In genomic region chr15:26013946-26014345, GRCh38 we compare ENCODE assay signal across 14 cellular contexts.
DNase-seq lines count a peak whose midpoint lies in the region; ATAC-seq and TF ChIP-seq lines count a peak whose summit lies in the region.
"Had no signal": no experiment of that assay in that cellular context is flagged by ENCODE, and none has a peak within 500 bp of the region (broad histone marks: within the 10 kb centered on the region; RNA-seq: fewer than 3 reads in every experiment).

No MANE protein-coding gene starts in this region.

- H3K27ac Mint-ChIP-seq in GM23338, result no peak overlapping the region

- H3K9me3 ChIP-seq in OCI-LY7 (ENCODE audit: low read length) (no peaks in the 10 kb centered on the region), PC-9 (ENCODE audit: insufficient read depth, low read depth) (no peaks in the 10 kb centered on the region)
- H3K9me3 ChIP-seq: SJSA1 had no signal

- H3K4me3 ChIP-seq in GM23338 (no peak overlapping the region), OCI-LY7 (ENCODE audit: low read depth, low read length, poor library complexity, severe bottlenecking) (no peak overlapping the region), PC-9 (no peak overlapping the region)
- H3K4me3 ChIP-seq: SJSA1 had no signal

- H3K4me1 Mint-ChIP-seq in GM23338, result no peaks in the 10 kb centered on the region

- no peaks in the 10 kb centered on the region for H3K36me3 Mint-ChIP-seq in GM23338 (ENCODE audit: low read depth)

- no peaks in the 10 kb centered on the region for H3K27me3 Mint-ChIP-seq in GM23338 (ENCODE audit: insufficient read depth, low read depth, poor library complexity)

- H3K9me3 Mint-ChIP-seq in GM23338, result no peaks in the 10 kb centered on the region

- H3K9me2 ChIP-seq in GM23338 (ENCODE audit: insufficient read depth) (no peaks in the 10 kb centered on the region), OCI-LY7 (ENCODE audit: insufficient read depth, low read length) (no peaks in the 10 kb centered on the region), PC-9 (ENCODE audit: insufficient read depth) (no peaks in the 10 kb centered on the region)

- H3K4me2 ChIP-seq in GM23338 (no peak overlapping the region), OCI-LY7 (ENCODE audit: low read length) (no peak overlapping the region), PC-9 (no peak overlapping the region)

- CTCF ChIA-PET in OCI-LY7 (lab: Charles Lee; ENCODE audit: unreplicated experiment), result no interaction called here
- CTCF ChIA-PET in PC-9 (lab: Charles Lee), result no interaction called here

- H3K36me3 ChIP-seq in GM23338 (ENCODE audit: insufficient read depth) (no peaks in the 10 kb centered on the region), OCI-LY7 (ENCODE audit: insufficient read depth, low read length) (no peaks in the 10 kb centered on the region), PC-9 (ENCODE audit: low read depth) (no peaks in the 10 kb centered on the region)
- H3K36me3 ChIP-seq: SJSA1 had no signal

- POLR2A ChIA-PET in OCI-LY7 (lab: Charles Lee) (no interaction called here), PC-9 (lab: Charles Lee; ENCODE audit: unreplicated experiment) (no interaction called here)

- intact Hi-C loops in OCI-LY7 (cut with micrococcal nuclease; ENCODE audit: unreplicated experiment) (loop anchor here (5.0 kb wide), 1 partner anchor 273 kb away; no protein-coding TSS in a partner anchor), PC-9 (cut with micrococcal nuclease; ENCODE audit: unreplicated experiment) (no loop called here)

- H3K4me3 Mint-ChIP-seq in GM23338, result no peak overlapping the region

- no peaks in the 10 kb centered on the region for H3K27me3 ChIP-seq in GM23338 (ENCODE audit: insufficient read depth)
- peaks cover 9% of the 10 kb centered on the region; the same call in 1 of the 2 replicates for H3K27me3 ChIP-seq in PC-9 (ENCODE audit: insufficient read depth, low read depth)

- peak; percentile 43 for DNase-seq in Daoy (ENCODE audit: low read depth)
- DNase-seq in GM23338 (ENCODE audit: low spot score), result peak; percentile 8
- peak; percentile 62 for DNase-seq in astrocyte of the hippocampus (ENCODE audit: low read depth, low spot score)
- DNase-seq in OCI-LY7 (ENCODE audit: low spot score), result no peak
- DNase-seq in PC-9, result no peak
- no peak for DNase-seq in NCI-H146 treated with DMSO at 0.1 percent for 48 hours (lab: John Stamatoyannopoulos, UW; ENCODE audit: unreplicated experiment)
- DNase-seq: C1 segment of cervical spinal cord, HCEC 1CT, NCI-H1417 treated with DMSO at 0.1 percent for 48 hours, NCI-H2081, NCI-H748 treated with DMSO at 0.1 percent for 48 hours had no signal

- H3F3A ChIP-seq in GM23338 (replicated peaks; ENCODE audit: low read depth) (no peaks in the 10 kb centered on the region), PC-9 (ENCODE audit: insufficient read depth, low read depth) (no peaks in the 10 kb centered on the region)

- peak overlapping the region; percentile 76 for H2AFZ ChIP-seq in GM23338
- H2AFZ ChIP-seq in OCI-LY7 (ENCODE audit: low read length), result no peak overlapping the region
- no peak overlapping the region for H2AFZ ChIP-seq in PC-9

- no TSS peak for BruUV-seq in OCI-LY7 (replicated peaks; lab: Mats Ljungman, UMichigan)
- no TSS peak for BruUV-seq in PC-9 (replicated peaks; lab: Mats Ljungman, UMichigan)

- H3K79me2 ChIP-seq in GM23338 (replicated peaks; ENCODE audit: insufficient read depth), result no peaks in the 10 kb centered on the region
- H3K79me2 ChIP-seq in OCI-LY7 (ENCODE audit: insufficient read depth, low read depth, low read length), result no peaks in the 10 kb centered on the region
- H3K79me2 ChIP-seq in PC-9 (ENCODE audit: low read depth), result no peaks in the 10 kb centered on the region

- no peaks in the 10 kb centered on the region for H4K20me1 ChIP-seq in GM23338 (replicated peaks; ENCODE audit: insufficient read depth)
- no peaks in the 10 kb centered on the region for H4K20me1 ChIP-seq in OCI-LY7 (ENCODE audit: insufficient read depth, low read length)
- no peaks in the 10 kb centered on the region for H4K20me1 ChIP-seq in PC-9 (ENCODE audit: insufficient read depth)

- H3K4me1 ChIP-seq in GM23338 (ENCODE audit: insufficient read depth) (no peaks in the 10 kb centered on the region), OCI-LY7 (ENCODE audit: insufficient read depth, low read length, poor library complexity, severe bottlenecking) (no peaks in the 10 kb centered on the region), PC-9 (replicated peaks; ENCODE audit: insufficient read depth) (no peaks in the 10 kb centered on the region)
- H3K4me1 ChIP-seq: SJSA1 had no signal

- no peak overlapping the region for H3K27ac ChIP-seq in GM23338 (ENCODE audit: low read depth)
- H3K27ac ChIP-seq in OCI-LY7 (ENCODE audit: low read depth, low read length, poor library complexity, severe bottlenecking), result no peak overlapping the region
- H3K27ac ChIP-seq in PC-9, result no peak overlapping the region
- H3K27ac ChIP-seq: HL-60, SJSA1 had no signal

- TF ChIP-seq CTCF in GM23338 (conservative IDR thresholded peaks at IDR 0.05; ENCODE audit: low read depth in 2 of 2) (no peak), OCI-LY7 (conservative IDR thresholded peaks at IDR 0.05; ENCODE audit: low read length) (no peak), PC-9 (conservative IDR thresholded peaks at IDR 0.05) (no peak)

- ATAC-seq in GM23338 (peak; percentile 40; the same call in 2 of the 3 replicates), HG03280 (IDR thresholded peaks at IDR 0.05; ENCODE audit: unreplicated experiment) (no peak)

TF ChIP-seq in GM23338, 12 proteins besides CTCF, POLR2A, EP300 and RAD21 (continues in another document):
- TF ChIP-seq ZNF114 (CRISPR knock-in tag; IDR thresholded peaks at IDR 0.05), result no peak
- no peak for TF ChIP-seq CREB1 (CRISPR knock-in tag; IDR thresholded peaks at IDR 0.05; ENCODE audit: low read depth)
- TF ChIP-seq, protein P1, sequence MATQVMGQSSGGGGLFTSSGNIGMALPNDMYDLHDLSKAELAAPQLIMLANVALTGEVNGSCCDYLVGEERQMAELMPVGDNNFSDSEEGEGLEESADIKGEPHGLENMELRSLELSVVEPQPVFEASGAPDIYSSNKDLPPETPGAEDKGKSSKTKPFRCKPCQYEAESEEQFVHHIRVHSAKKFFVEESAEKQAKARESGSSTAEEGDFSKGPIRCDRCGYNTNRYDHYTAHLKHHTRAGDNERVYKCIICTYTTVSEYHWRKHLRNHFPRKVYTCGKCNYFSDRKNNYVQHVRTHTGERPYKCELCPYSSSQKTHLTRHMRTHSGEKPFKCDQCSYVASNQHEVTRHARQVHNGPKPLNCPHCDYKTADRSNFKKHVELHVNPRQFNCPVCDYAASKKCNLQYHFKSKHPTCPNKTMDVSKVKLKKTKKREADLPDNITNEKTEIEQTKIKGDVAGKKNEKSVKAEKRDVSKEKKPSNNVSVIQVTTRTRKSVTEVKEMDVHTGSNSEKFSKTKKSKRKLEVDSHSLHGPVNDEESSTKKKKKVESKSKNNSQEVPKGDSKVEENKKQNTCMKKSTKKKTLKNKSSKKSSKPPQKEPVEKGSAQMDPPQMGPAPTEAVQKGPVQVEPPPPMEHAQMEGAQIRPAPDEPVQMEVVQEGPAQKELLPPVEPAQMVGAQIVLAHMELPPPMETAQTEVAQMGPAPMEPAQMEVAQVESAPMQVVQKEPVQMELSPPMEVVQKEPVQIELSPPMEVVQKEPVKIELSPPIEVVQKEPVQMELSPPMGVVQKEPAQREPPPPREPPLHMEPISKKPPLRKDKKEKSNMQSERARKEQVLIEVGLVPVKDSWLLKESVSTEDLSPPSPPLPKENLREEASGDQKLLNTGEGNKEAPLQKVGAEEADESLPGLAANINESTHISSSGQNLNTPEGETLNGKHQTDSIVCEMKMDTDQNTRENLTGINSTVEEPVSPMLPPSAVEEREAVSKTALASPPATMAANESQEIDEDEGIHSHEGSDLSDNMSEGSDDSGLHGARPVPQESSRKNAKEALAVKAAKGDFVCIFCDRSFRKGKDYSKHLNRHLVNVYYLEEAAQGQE (IDR thresholded peaks at IDR 0.05; ENCODE audit: unreplicated experiment), result no peak
- no peak for TF ChIP-seq EZH2 (IDR thresholded peaks at IDR 0.05; ENCODE audit: low read depth, unreplicated experiment)
- TF ChIP-seq ETS1 (IDR thresholded peaks at IDR 0.05), result no peak

Comparison
In these comparisons a context has a peak if more than half of its experiments do, and no peak if none do; other contexts are left out.
1. DNase-seq: peak in Daoy (single experiment), GM23338 (single experiment) and astrocyte of the hippocampus (single experiment); none in OCI-LY7 (single experiment), PC-9 (0 of 2) and NCI-H146 treated with DMSO at 0.1 percent for 48 hours (single experiment).